Comparison of ENCODE assay signal across 8 cellular contexts in the genomic region with DNA sequence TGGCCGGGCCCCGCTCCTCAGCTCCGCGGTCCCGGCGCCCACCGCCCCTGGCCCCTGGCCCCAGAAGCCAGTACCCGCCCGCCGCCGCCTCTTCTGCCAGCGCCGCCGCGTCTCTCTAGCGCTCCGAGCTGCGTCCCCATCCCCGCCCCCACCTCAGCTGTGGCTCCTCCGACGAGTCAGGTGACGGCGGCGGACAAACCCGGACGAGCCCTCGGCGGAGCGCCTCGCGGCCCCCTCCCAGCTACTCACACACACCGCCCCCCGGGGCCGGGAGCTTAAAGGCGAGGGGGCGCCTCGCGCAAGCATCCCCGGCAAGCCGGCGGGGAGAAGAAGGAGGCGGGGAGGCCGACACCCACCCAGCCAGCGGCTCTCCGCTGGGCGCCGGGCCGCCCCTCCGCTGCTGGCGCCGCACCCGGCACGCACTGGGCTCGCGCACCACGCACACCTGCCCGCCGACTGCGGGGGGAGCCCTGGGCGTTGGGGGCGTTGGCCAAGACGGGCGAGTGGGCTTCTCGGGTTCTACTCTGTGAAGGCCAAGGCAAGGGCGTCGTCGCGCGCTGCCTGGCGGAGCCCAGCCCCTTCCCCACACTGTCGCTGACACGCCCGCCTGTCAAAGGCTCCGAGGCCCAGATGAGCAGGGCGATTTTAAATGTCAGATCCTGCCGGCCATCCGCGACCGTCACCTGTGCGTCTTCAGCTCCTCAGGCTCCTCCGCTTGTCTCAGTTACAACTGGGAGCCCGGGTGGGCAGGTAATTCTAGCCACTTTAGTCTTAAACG. TPM values are rescaled to one million over a fixed set of nuclear protein-coding genes. Genes with fewer than 3 reads are reported as not detected.
DNase-seq lines count a peak whose midpoint lies in the region; ATAC-seq, FAIRE-seq and TF ChIP-seq lines count a peak whose summit lies in the region.

A gene with protein sequence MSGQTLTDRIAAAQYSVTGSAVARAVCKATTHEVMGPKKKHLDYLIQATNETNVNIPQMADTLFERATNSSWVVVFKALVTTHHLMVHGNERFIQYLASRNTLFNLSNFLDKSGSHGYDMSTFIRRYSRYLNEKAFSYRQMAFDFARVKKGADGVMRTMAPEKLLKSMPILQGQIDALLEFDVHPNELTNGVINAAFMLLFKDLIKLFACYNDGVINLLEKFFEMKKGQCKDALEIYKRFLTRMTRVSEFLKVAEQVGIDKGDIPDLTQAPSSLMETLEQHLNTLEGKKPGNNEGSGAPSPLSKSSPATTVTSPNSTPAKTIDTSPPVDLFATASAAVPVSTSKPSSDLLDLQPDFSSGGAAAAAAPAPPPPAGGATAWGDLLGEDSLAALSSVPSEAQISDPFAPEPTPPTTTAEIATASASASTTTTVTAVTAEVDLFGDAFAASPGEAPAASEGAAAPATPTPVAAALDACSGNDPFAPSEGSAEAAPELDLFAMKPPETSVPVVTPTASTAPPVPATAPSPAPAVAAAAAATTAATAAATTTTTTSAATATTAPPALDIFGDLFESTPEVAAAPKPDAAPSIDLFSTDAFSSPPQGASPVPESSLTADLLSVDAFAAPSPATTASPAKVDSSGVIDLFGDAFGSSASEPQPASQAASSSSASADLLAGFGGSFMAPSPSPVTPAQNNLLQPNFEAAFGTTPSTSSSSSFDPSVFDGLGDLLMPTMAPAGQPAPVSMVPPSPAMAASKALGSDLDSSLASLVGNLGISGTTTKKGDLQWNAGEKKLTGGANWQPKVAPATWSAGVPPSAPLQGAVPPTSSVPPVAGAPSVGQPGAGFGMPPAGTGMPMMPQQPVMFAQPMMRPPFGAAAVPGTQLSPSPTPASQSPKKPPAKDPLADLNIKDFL (minus strand): TSS at position 132 of the 778 bp plus-strand sequence. CDS start 1,174 bp downstream, outside the sequence.

- H3K4me2 ChIP-seq in hepatocyte: peak within 1 kb of the TSS; percentile 98

- H3K4me1 ChIP-seq in adipocyte (ENCODE audit: control insufficient read depth, insufficient read depth, low read length) (no peaks in the 10 kb centered on the region), hepatocyte (ENCODE audit: insufficient read depth) (no peaks in the 10 kb centered on the region)

- peak within 1 kb of the TSS; percentile 95 for H2AFZ ChIP-seq in hepatocyte

- under 1% methylated on average over 54 of the region's 83 CpGs for WGBS in hepatocyte (ENCODE audit: low lambda C conversion rate, missing lambda C conversion rate)

- ATAC-seq in HG03378 (IDR thresholded peaks at IDR 0.05; ENCODE audit: unreplicated experiment) (no peak), GM21367 (IDR thresholded peaks at IDR 0.05; ENCODE audit: unreplicated experiment) (no peak)

- DNase-seq in GM12891 (ENCODE audit: insufficient read length, low spot score) (peak; percentile 15), NCI-H1105 (lab: John Stamatoyannopoulos, UW) (peak; percentile 75), adipocyte (ENCODE audit: low read depth) (no peak), hepatocyte (ENCODE audit: low spot score) (peak; percentile 63), skeletal muscle cell (ENCODE audit: low read depth) (no peak), activated gamma-delta T cell (lab: John Stamatoyannopoulos, UW) (no peak)

- no peaks in the 10 kb centered on the region for H3K79me2 ChIP-seq in hepatocyte

- peak within 1 kb of the TSS; percentile 73 for H3K4me3 ChIP-seq in adipocyte (ENCODE audit: low read length)
- peak within 1 kb of the TSS; percentile 57 for H3K4me3 ChIP-seq in hepatocyte
- peak within 1 kb of the TSS; percentile 53 for H3K4me3 ChIP-seq in skeletal muscle cell (ENCODE audit: low read depth, low read length)

- no peak within 1 kb of the TSS for H3K27ac ChIP-seq in hepatocyte

- no peak for FAIRE-seq in GM12891 (lab: Jason Lieb, UNC)

- H3K36me3 ChIP-seq in adipocyte (ENCODE audit: control insufficient read depth, insufficient read depth, low read length, severe bottlenecking): no peaks in the 10 kb centered on the region
- no peaks in the 10 kb centered on the region for H3K36me3 ChIP-seq in hepatocyte (replicated peaks; ENCODE audit: insufficient read depth, low read depth)

- peaks cover 28% of the 10 kb centered on the region for H3K27me3 ChIP-seq in adipocyte (replicated peaks; ENCODE audit: control insufficient read depth, insufficient read depth, low read length)
- peaks cover 62% of the 10 kb centered on the region for H3K27me3 ChIP-seq in hepatocyte

- TF ChIP-seq POLR2A in GM12891 (IDR thresholded peaks at IDR 0.05; ENCODE audit: low read depth, low read length): no peak

- no peak for TF ChIP-seq CTCF in hepatocyte (IDR thresholded peaks at IDR 0.05; ENCODE audit: poor library complexity)

- H4K20me1 ChIP-seq in hepatocyte (ENCODE audit: insufficient read depth, poor library complexity, severe bottlenecking): no peaks in the 10 kb centered on the region

- H3K9ac ChIP-seq in adipocyte (ENCODE audit: low read length): no peak within 1 kb of the TSS

- H3K9me3 ChIP-seq in adipocyte (ENCODE audit: control insufficient read depth, low read length): peaks cover 27% of the 10 kb centered on the region
- H3K9me3 ChIP-seq in hepatocyte (ENCODE audit: low read depth): peaks cover 4% of the 10 kb centered on the region

- no peaks in the 10 kb centered on the region for H3K9me2 ChIP-seq in hepatocyte (replicated peaks; ENCODE audit: insufficient read depth)

TF ChIP-seq in GM12891, 5 proteins besides CTCF, POLR2A, EP300 and RAD21:
- TF ChIP-seq PAX5 (IDR thresholded peaks at IDR 0.05; ENCODE audit: insufficient read depth, low read length, severe bottlenecking): no peak
- TF ChIP-seq SPI1 (IDR thresholded peaks at IDR 0.05; ENCODE audit: low read depth, low read length): no peak
- TF ChIP-seq POU2F2 (IDR thresholded peaks at IDR 0.05; ENCODE audit: low read depth, low read length): no peak
- no peak for TF ChIP-seq POLR2AphosphoS5 (IDR thresholded peaks at IDR 0.05; ENCODE audit: low read depth, low read length)
- no peak for TF ChIP-seq TAF1 (IDR thresholded peaks at IDR 0.05; ENCODE audit: low read depth, low read length)

RNA-seq across cellular contexts. Expression of the gene that starts here (rescaled TPM):
- polyA plus RNA-seq in GM12891 (2012; ENCODE audit: low read depth, missing spikeins): not detected
- total RNA-seq in hepatocyte: 0.16 and 0.53 TPM in 2 replicates
- polyA plus RNA-seq in hepatocyte: 0.43 and 1.4 TPM in 2 replicates

Comparison
In these comparisons a context has a peak if more than half of its experiments do, and no peak if none do; other contexts are left out.
1. DNase-seq: peak in GM12891 (single experiment), NCI-H1105 (single experiment) and hepatocyte (single experiment); none in adipocyte (single experiment), skeletal muscle cell (single experiment) and activated gamma-delta T cell (single experiment).
2. Peak in every context shown above with its lines, with median percentiles within 50 percentile points of each other: H3K4me3 ChIP-seq.